In genomic region chr13:100564444-100565223, GRCh38 we compare ENCODE assay signal across 25 cellular contexts.
"Had no signal": no experiment of that assay in that cellular context is flagged by ENCODE, and none has a peak within 500 bp of the region (broad histone marks: within the 10 kb centered on the region; RNA-seq: fewer than 3 reads in every experiment).

No MANE protein-coding gene starts in this region.

- H3K27me3 Mint-ChIP-seq: activated B cell treated with CpG ODN at 0.5 μM for 24 hours; activated CD4-positive, alpha-beta T cell treated with anti-CD3 and anti-CD28 coated beads for 36 hours; activated naive CD8-positive, alpha-beta T cell treated with anti-CD3 and anti-CD28 coated beads for 36 hours; activated T-cell treated with anti-CD3 and anti-CD28 coated beads, Interleukin-2, amount 50 U/mL, for 24 hours; naive B cell had no signal

- H3K4me3 ChIP-seq: breast epithelium, gastroesophageal sphincter, heart left ventricle, lower lobe of right lung, prostate gland, upper lobe of right lung had no signal

- H3K27me3 ChIP-seq: breast epithelium, gastroesophageal sphincter, heart left ventricle, upper lobe of right lung had no signal

- H3K9me3 Mint-ChIP-seq: activated B cell treated with CpG ODN at 0.5 μM for 24 hours; activated naive CD8-positive, alpha-beta T cell treated with anti-CD3 and anti-CD28 coated beads for 36 hours; activated T-cell treated with anti-CD3 and anti-CD28 coated beads, Interleukin-2, amount 50 U/mL, for 24 hours; activated T-helper 2 cell treated with anti-CD3 and anti-CD28 coated beads, Interferon-gamma antibody, Interleukin-2, Interleukin-4, amounts not matched to agents 10 μg/mL and 5 μg/mL and 100 μg/mL, durations not matched to agents 14 hours and 24 hours and 36 hours had no signal

- ATAC-seq: activated CD4-positive, alpha-beta T cell treated with anti-CD3 and anti-CD28 coated beads for 36 hours; gastroesophageal sphincter; heart left ventricle; left cardiac atrium; lower lobe of right lung; upper lobe of right lung had no signal

- H3K27ac ChIP-seq: breast epithelium, epithelial cell of prostate, gastroesophageal sphincter, heart left ventricle, lower lobe of right lung, prostate gland, upper lobe of right lung had no signal

- H3K36me3 ChIP-seq: breast epithelium, gastroesophageal sphincter, heart left ventricle, lower lobe of right lung, prostate gland, upper lobe of right lung had no signal

- H3K4me3 Mint-ChIP-seq: activated B cell treated with CpG ODN at 0.5 μM for 24 hours; activated CD4-positive, alpha-beta T cell treated with anti-CD3 and anti-CD28 coated beads for 36 hours; activated naive CD8-positive, alpha-beta T cell treated with anti-CD3 and anti-CD28 coated beads for 36 hours; activated T-cell treated with anti-CD3 and anti-CD28 coated beads, Interleukin-2, amount 50 U/mL, for 24 hours; naive B cell; neural crest cell had no signal

- H3K9me3 ChIP-seq: lower lobe of right lung, prostate gland, upper lobe of right lung had no signal

- H3K4me1 Mint-ChIP-seq: activated B cell treated with CpG ODN at 0.5 μM for 24 hours; activated CD4-positive, alpha-beta T cell treated with anti-CD3 and anti-CD28 coated beads for 36 hours; activated naive CD8-positive, alpha-beta T cell treated with anti-CD3 and anti-CD28 coated beads for 36 hours; naive B cell had no signal

- H3K4me1 ChIP-seq: breast epithelium, gastroesophageal sphincter, heart left ventricle, lower lobe of right lung, prostate gland, upper lobe of right lung had no signal

- DNase-seq: activated B cell treated with CpG ODN at 0.5 μM for 24 hours; activated CD4-positive, alpha-beta T cell treated with anti-CD3 and anti-CD28 coated beads for 36 hours; activated CD4-positive, alpha-beta T cell treated with anti-CD3 and anti-CD28 coated beads, Interleukin-2, amount 50 U/mL, for 4 hours; activated CD8-positive, alpha-beta memory T cell treated with anti-CD3 and anti-CD28 coated beads for 24 hours; activated CD8-positive, alpha-beta memory T cell treated with anti-CD3 and anti-CD28 coated beads, Interleukin-2, amount 50 U/mL, for 4 hours; activated naive CD4-positive, alpha-beta T cell; activated naive CD8-positive, alpha-beta T cell treated with anti-CD3 and anti-CD28 coated beads for 36 hours; activated T-cell treated with anti-CD3 and anti-CD28 coated beads, Interleukin-2, amount 50 U/mL, for 24 hours; cerebellar nuclear complex; heart left ventricle; islet precursor cell; left cardiac atrium; lower lobe of right lung; mesendoderm; naive B cell; stimulated activated CD4-positive, alpha-beta T cell treated with anti-CD3 and anti-CD28 coated beads, Interleukin-4, amount 100 ng/mL, for 24 hours; stimulated activated naive CD4-positive, alpha-beta T cell treated with Interleukin-2 at 50 U/mL for 16 hours; T1000 had no signal

- H3K27ac Mint-ChIP-seq: activated B cell treated with CpG ODN at 0.5 μM for 24 hours; activated CD4-positive, alpha-beta T cell treated with anti-CD3 and anti-CD28 coated beads for 36 hours; activated naive CD8-positive, alpha-beta T cell treated with anti-CD3 and anti-CD28 coated beads for 36 hours; activated T-cell treated with anti-CD3 and anti-CD28 coated beads, Interleukin-2, amount 50 U/mL, for 24 hours; activated T-helper 2 cell treated with anti-CD3 and anti-CD28 coated beads, Interferon-gamma antibody, Interleukin-2, Interleukin-4, amounts not matched to agents 10 μg/mL and 5 μg/mL and 100 μg/mL, durations not matched to agents 14 hours and 24 hours and 36 hours had no signal
